16 cellular contexts compared by ENCODE assay signal in genomic region chr3:57960174-57960505, GRCh38. TPM values are rescaled to one million over a fixed set of nuclear protein-coding genes. Genes with fewer than 3 reads are reported as not detected.
DNase-seq lines count a peak whose midpoint lies in the region; ATAC-seq, FAIRE-seq and TF ChIP-seq lines count a peak whose summit lies in the region.
"Had no signal": no experiment of that assay in that cellular context is flagged by ENCODE, and none has a peak within 500 bp of the region (broad histone marks: within the 10 kb centered on the region; RNA-seq: fewer than 3 reads in every experiment).

No MANE protein-coding gene starts in this region.

- H3K79me2 ChIP-seq in K562 (ENCODE audit: control insufficient read depth, insufficient read depth, low read length): no peaks in the 10 kb centered on the region
- H3K79me2 ChIP-seq in smooth muscle cell (ENCODE audit: low read depth): no peaks in the 10 kb centered on the region

- peak overlapping the region; percentile 14 for H4K91ac ChIP-seq in mesenchymal stem cell (ENCODE audit: low read length)

- FAIRE-seq in K562 (lab: Jason Lieb, UNC) (no peak), pancreas (lab: Jason Lieb, UNC) (no peak)
- FAIRE-seq: colon had no signal

- H4K8ac ChIP-seq in mesenchymal stem cell (ENCODE audit: low read length): no peak overlapping the region

- H2BK5ac ChIP-seq in mesenchymal stem cell (ENCODE audit: low read depth, low read length, poor library complexity, severe bottlenecking): no peak overlapping the region

- H2BK15ac ChIP-seq in mesenchymal stem cell (ENCODE audit: low read depth, poor library complexity, severe bottlenecking): peak overlapping the region; percentile 61

- H3K4me3 ChIP-seq in K562: no peak overlapping the region
- H3K4me3 ChIP-seq in mesenchymal stem cell (ENCODE audit: insufficient read depth in 1 of 2, low read depth in 1 of 2, low read length in 2 of 2): peak overlapping the region in 1 of 2 experiments; percentile 56
- no peak overlapping the region for H3K4me3 ChIP-seq in smooth muscle cell
- no peak overlapping the region for H3K4me3 ChIP-seq in pancreas
- H3K4me3 ChIP-seq: ovary had no signal

- WGBS in K562 (ENCODE audit: insufficient coverage, low coverage, missing lambda C conversion rate): 71% methylated on average over 1 of the region's 4 CpGs
- 96% methylated on average over 2 of the region's 4 CpGs for WGBS in mesenchymal stem cell
- 80% methylated on average over 4 of the region's 4 CpGs for WGBS in smooth muscle cell (ENCODE audit: low lambda C conversion rate)
- WGBS in pancreas, 2 donors: 81 to 87% methylated on average over 4 of the region's 4 CpGs

- CTCF ChIA-PET in K562 (lab: Yijun Ruan, JAX; ENCODE audit: low intra/inter-chr PET ratio): no interaction called here

- peak overlapping the region in 1 of 2 experiments; percentile 68 for H3K18ac ChIP-seq in mesenchymal stem cell (ENCODE audit: low read depth in 1 of 2, low read length in 2 of 2)

- H3K36me3 ChIP-seq in K562 (ENCODE audit: control insufficient read depth, insufficient read depth, low read length) (no peaks in the 10 kb centered on the region), mesenchymal stem cell (ENCODE audit: control insufficient read depth in 1 of 2, insufficient read depth in 2 of 2, low read depth in 1 of 2, low read length in 2 of 2) (no peaks in the 10 kb centered on the region), smooth muscle cell (ENCODE audit: low read depth) (no peaks in the 10 kb centered on the region), pancreas (no peaks in the 10 kb centered on the region)
- H3K36me3 ChIP-seq: ovary had no signal

- no TSS peak for BruUV-seq in K562 (replicated peaks; lab: Mats Ljungman, UMichigan)

- H2BK120ac ChIP-seq in mesenchymal stem cell (ENCODE audit: low read depth, low read length): peak overlapping the region; percentile 30

- H3K9me3 ChIP-seq in K562 (replicated peaks; ENCODE audit: control insufficient read depth, insufficient read depth, low read depth, low read length) (no peaks in the 10 kb centered on the region), mesenchymal stem cell (ENCODE audit: control insufficient read depth, low read length) (no peaks in the 10 kb centered on the region), smooth muscle cell (replicated peaks; ENCODE audit: low read depth) (no peaks in the 10 kb centered on the region), pancreas (no peaks in the 10 kb centered on the region)
- H3K9me3 ChIP-seq: ovary had no signal

- no peaks in the 10 kb centered on the region for H3K9me1 ChIP-seq in K562 (ENCODE audit: control insufficient read depth, insufficient read depth, low read length)

- H3K9ac ChIP-seq in K562 (ENCODE audit: insufficient read depth in 1 of 2, low read depth in 2 of 2, low read length in 2 of 2): peak overlapping the region in 1 of 2 experiments; percentile 14; a peak in 1 of 4 replicates
- peak overlapping the region; percentile 74 for H3K9ac ChIP-seq in mesenchymal stem cell (ENCODE audit: low read length)
- H3K9ac ChIP-seq in smooth muscle cell (ENCODE audit: low read depth): no peak overlapping the region

- H2AFZ ChIP-seq in K562 (ENCODE audit: low read depth, low read length) (peak overlapping the region; percentile 86), mesenchymal stem cell (ENCODE audit: low read depth, low read length) (no peak overlapping the region), smooth muscle cell (ENCODE audit: low read depth) (no peak overlapping the region)

- peak overlapping the region in 1 of 2 experiments; percentile 59 for H3K4ac ChIP-seq in mesenchymal stem cell (ENCODE audit: low read depth in 1 of 2, low read length in 2 of 2)

- DNase-seq in K562 (ENCODE audit: extremely low read depth in 1 of 4, low spot score in 3 of 4): peak in 1 of 4 experiments; percentile 19
- DNase-seq in mesenchymal stem cell: no peak
- no peak for DNase-seq in smooth muscle cell (lab: John Stamatoyannopoulos, UW; ENCODE audit: unreplicated experiment)
- DNase-seq in iPS-NIHi11 (ENCODE audit: low spot score): no peak
- no peak for DNase-seq in pancreas
- DNase-seq: activated CD8-positive, alpha-beta T cell treated with anti-CD3 and anti-CD28 coated beads for 36 hours; activated naive CD4-positive, alpha-beta T cell; CD4-positive, CD25-positive, alpha-beta regulatory T cell; GDM1; stimulated activated CD4-positive, alpha-beta T cell treated with anti-CD3 and anti-CD28 coated beads, Interleukin-4, amount 100 ng/mL, for 4 hours had no signal

- no peak overlapping the region for H3K27ac ChIP-seq in K562 (ENCODE audit: extremely low read depth, low read depth, low read length)
- no peak overlapping the region for H3K27ac ChIP-seq in mesenchymal stem cell (ENCODE audit: low read length, poor library complexity, severe bottlenecking)
- peak overlapping the region; percentile 45 for H3K27ac ChIP-seq in smooth muscle cell (ENCODE audit: low read depth)
- no peak overlapping the region for H3K27ac ChIP-seq in pancreas
- H3K27ac ChIP-seq: ovary had no signal

- peak overlapping the region in 1 of 2 experiments; percentile 77 for H2BK12ac ChIP-seq in mesenchymal stem cell (ENCODE audit: low read length in 2 of 2)

- H3K79me1 ChIP-seq in mesenchymal stem cell (replicated peaks; ENCODE audit: low read length, poor library complexity, severe bottlenecking): no peaks in the 10 kb centered on the region

- no peak overlapping the region for H2AK5ac ChIP-seq in mesenchymal stem cell (ENCODE audit: low read length, severe bottlenecking)

- peaks cover 16 to 22% of the 10 kb centered on the region in 2 experiments for H3K4me1 ChIP-seq in K562 (replicated peaks in 1 of 2; ENCODE audit: control insufficient read depth in 2 of 2, insufficient read depth in 2 of 2, low read length in 2 of 2)
- peaks cover 9% of the 10 kb centered on the region for H3K4me1 ChIP-seq in mesenchymal stem cell (ENCODE audit: control insufficient read depth, insufficient read depth, low read depth, low read length)
- peaks cover 8% of the 10 kb centered on the region for H3K4me1 ChIP-seq in smooth muscle cell (ENCODE audit: low read depth)
- H3K4me1 ChIP-seq in pancreas: no peaks in the 10 kb centered on the region

- TF ChIP-seq CTCF in K562 (IDR thresholded peaks at IDR 0.05 in 2 of 3, conservative IDR thresholded peaks at IDR 0.05 in 1 of 3; ENCODE audit: insufficient read depth in 2 of 3, low read depth in 1 of 3, low read length in 3 of 3): no peak
- TF ChIP-seq CTCF in smooth muscle cell (IDR thresholded peaks at IDR 0.05; ENCODE audit: borderline replicate concordance, insufficient read depth, poor library complexity, severe bottlenecking): no peak
- no peak for TF ChIP-seq CTCF in pancreas (IDR thresholded peaks at IDR 0.05)

- intact Hi-C loops in K562 (cut with micrococcal nuclease): loop anchor here (5.0 kb wide), 1 partner anchor 47 kb away; the partner anchor contains the start of gene FLNB
- intact Hi-C loops in pancreas (cut with DNase I): no loop called here

- in situ Hi-C loops in K562 (cut with MboI): no loop called here

- TF ChIP-seq POLR2A in K562 (conservative IDR thresholded peaks at IDR 0.05): no peak

- no peak overlapping the region for H3K14ac ChIP-seq in mesenchymal stem cell (ENCODE audit: low read length in 2 of 2)

- no peaks in the 10 kb centered on the region for H3F3A ChIP-seq in smooth muscle cell (ENCODE audit: low read depth)

- TF ChIP-seq EP300 in K562 (IDR thresholded peaks at IDR 0.05; ENCODE audit: low read length): no peak

- H3K4me2 ChIP-seq in K562 (ENCODE audit: insufficient read depth, low read length): peak overlapping the region; percentile 36; the same call in 1 of the 2 replicates
- H3K4me2 ChIP-seq in mesenchymal stem cell (ENCODE audit: low read length, poor library complexity, severe bottlenecking): no peak overlapping the region
- H3K4me2 ChIP-seq in smooth muscle cell: no peak overlapping the region

- H4K20me1 ChIP-seq in K562 (replicated peaks; ENCODE audit: control insufficient read depth, insufficient read depth, low read length): no peaks in the 10 kb centered on the region
- H4K20me1 ChIP-seq in smooth muscle cell (ENCODE audit: low read depth): no peaks in the 10 kb centered on the region

- no peaks in the 10 kb centered on the region for H3K27me3 ChIP-seq in K562 (ENCODE audit: control insufficient read depth in 2 of 2, insufficient read depth in 2 of 2, low read length in 2 of 2)
- H3K27me3 ChIP-seq in mesenchymal stem cell (ENCODE audit: control insufficient read depth in 1 of 2, insufficient read depth in 1 of 2, low read length in 2 of 2): no peaks in the 10 kb centered on the region
- H3K27me3 ChIP-seq in smooth muscle cell (ENCODE audit: low read depth): no peaks in the 10 kb centered on the region
- H3K27me3 ChIP-seq in pancreas: no peaks in the 10 kb centered on the region
- H3K27me3 ChIP-seq: ovary had no signal

- ATAC-seq in HG03432 (IDR thresholded peaks at IDR 0.05; ENCODE audit: unreplicated experiment) (peak; percentile 4), K562 (peak; percentile 25), HG02885 (IDR thresholded peaks at IDR 0.05; ENCODE audit: poor library complexity, unreplicated experiment) (no peak), HG03097 (IDR thresholded peaks at IDR 0.05; ENCODE audit: low FRiP score, unreplicated experiment) (no peak), pancreas (no peak)
- ATAC-seq: activated CD8-positive, alpha-beta T cell treated with anti-CD3 and anti-CD28 coated beads for 36 hours; Panc1 had no signal

- no peak for TF ChIP-seq RAD21 in K562 (CRISPR knock-in tag; conservative IDR thresholded peaks at IDR 0.05 in 1 of 2, IDR thresholded peaks at IDR 0.05 in 1 of 2)

- POLR2A ChIA-PET in K562 (lab: Yijun Ruan, JAX): interaction anchor here (0.5 kb wide), 1 partner anchor 151 kb away, joined by 3 read pairs; no protein-coding TSS in a partner anchor

- no peak overlapping the region for H3K23ac ChIP-seq in mesenchymal stem cell (ENCODE audit: low read length in 2 of 2)

RNA-seq across cellular contexts. Expression of gene FLNB, which starts 48.1 kb away (rescaled TPM):
- 104 and 176 TPM in 2 replicates for total RNA-seq in K562 (2011; cell fraction: chromatin; rRNA removed; ENCODE audit: low replicate concordance)
- total RNA-seq in K562 (2011; cell fraction: nucleolus; rRNA removed): 86.7 and 89.5 TPM in 2 replicates
- total RNA-seq in K562 (2011; cell fraction: nucleoplasm; rRNA removed): 74.4 and 75.0 TPM in 2 replicates
- total RNA-seq in K562 (2014; rRNA removed): 27.6 and 37.5 TPM in 2 replicates
- 22.5 and 25.6 TPM in 2 replicates for total RNA-seq in K562 (2014; rRNA removed; fragmentation: Illumina TruSeq; extraction: Trizol)
- total RNA-seq in K562 (2015; rRNA removed; fragmentation: Illumina TruSeq; extraction: Trizol): 27.4 and 27.9 TPM in 2 replicates
- 43.3 and 48.1 TPM in 2 replicates for total RNA-seq in K562 (2021)
- polyA plus RNA-seq in K562 (2011; rRNA removed): 20.3 and 27.7 TPM in 2 replicates
- polyA plus RNA-seq in K562 (2011; cell fraction: cytosol; rRNA removed): 18.4 and 30.1 TPM in 2 replicates
- polyA plus RNA-seq in K562 (2011; cell fraction: nucleus; rRNA removed): 111 and 183 TPM in 2 replicates
- 37.0 and 76.9 TPM in 2 replicates for polyA plus RNA-seq in K562 (2012)
- polyA plus RNA-seq in K562 (2014; fragmentation: Illumina TruSeq; extraction: Trizol): 32.2 and 33.4 TPM in 2 replicates
- polyA plus RNA-seq in K562 (2014; fragmentation: Nextera tagmentation; extraction: Ambion mirVana): 10 to 100 TPM in 1 of 2 experiments, 1 to 10 TPM in 1; 9.4 to 13.0 TPM
- polyA plus RNA-seq in K562 (2014; rRNA removed): 17.0 and 19.0 TPM in 2 replicates
- 75.9 and 104 TPM in 2 replicates for polyA minus RNA-seq in K562 (2011; rRNA and poly(A)+ RNA removed)
- polyA minus RNA-seq in K562 (2011; cell fraction: cytosol; rRNA and poly(A)+ RNA removed): 66.1 and 94.5 TPM in 2 replicates
- 56.8 and 166 TPM in 2 replicates for polyA minus RNA-seq in K562 (2011; cell fraction: nucleus; rRNA and poly(A)+ RNA removed)
- 55.8 TPM for polyA plus RNA-seq in mesenchymal stem cell (2013, experiment 1 of 2)
- 47.9 TPM for polyA plus RNA-seq in mesenchymal stem cell (2013, experiment 2 of 2)
- 106 and 145 TPM in 2 replicates for total RNA-seq in smooth muscle cell
- 52.7 and 85.9 TPM in 2 replicates for polyA plus RNA-seq in smooth muscle cell
- total RNA-seq in pancreas: 100 to 1,000 TPM in 2 of 6 donors, 10 to 100 TPM in 4; 85.2 to 109 (median 98.3) TPM
- polyA plus RNA-seq in pancreas: 100 to 1,000 TPM; 104 to 152 TPM

Comparison
In these comparisons a context has a peak if more than half of its experiments do, and no peak if none do; other contexts are left out.
1. ATAC-seq: peak in HG03432 (single experiment) and K562 (single experiment); none in HG02885 (single experiment), HG03097 (single experiment) and pancreas (0 of 4).